ENCODE assay signal across 33 cellular contexts in genomic region chr13:72346716-72347115, GRCh38.
"Had no signal": no experiment of that assay in that cellular context is flagged by ENCODE, and none has a peak within 500 bp of the region (broad histone marks: within the 10 kb centered on the region; RNA-seq: fewer than 3 reads in every experiment).

No MANE protein-coding gene starts in this region.

- ATAC-seq: activated CD8-positive, alpha-beta T cell treated with anti-CD3 and anti-CD28 coated beads for 36 hours; activated naive CD4-positive, alpha-beta T cell treated with anti-CD3 and anti-CD28 coated beads, Interleukin-2, amount 50 U/mL, for 72 hours; activated T-cell treated with anti-CD3 and anti-CD28 coated beads, Interleukin-2, amount 50 U/mL, for 4 hours; activated T-cell treated with anti-CD3 and anti-CD28 coated beads, Interleukin-2, amount 50 U/mL, for 72 hours; activated T-helper 17 cell treated with anti-CD3 and anti-CD28 coated beads, Interleukin-2, amount 50 U/mL, for 72 hours; body of pancreas had no signal

- H3K4me1 ChIP-seq: body of pancreas, breast epithelium had no signal

- H3K9me3 ChIP-seq: body of pancreas, breast epithelium had no signal

- H3K27ac ChIP-seq: body of pancreas, brain microvascular endothelial cell, breast epithelium, VCaP had no signal

- DNase-seq: activated B cell treated with CpG ODN at 0.5 μM for 24 hours; activated CD4-positive, alpha-beta memory T cell treated with anti-CD3 and anti-CD28 coated beads for 36 hours; activated CD4-positive, alpha-beta T cell treated with anti-CD3 and anti-CD28 coated beads for 4 hours; activated CD4-positive, alpha-beta T cell treated with anti-CD3 and anti-CD28 coated beads, Interleukin-2, amount 10 ng/mL, durations not matched to agents 24 days and 14 days; activated CD4-positive, alpha-beta T cell treated with anti-CD3 and anti-CD28 coated beads, Interleukin-2, amount 50 U/mL, for 1 hour; activated CD4-positive, alpha-beta T cell treated with anti-CD3 and anti-CD28 coated beads, Interleukin-2, amount 50 U/mL, for 4 hours; activated CD4-positive, CD25-positive, alpha-beta regulatory T cell treated with anti-CD3 and anti-CD28 coated beads, Interleukin-2, amount 50 U/mL, for 72 hours; activated CD8-positive, alpha-beta memory T cell treated with anti-CD3 and anti-CD28 coated beads, Interleukin-2, amount 50 U/mL, for 4 hours; activated CD8-positive, alpha-beta T cell treated with anti-CD3 and anti-CD28 coated beads for 36 hours; activated effector memory CD4-positive, alpha-beta T cell treated with anti-CD3 and anti-CD28 coated beads, Interleukin-2, amount 50 U/mL, for 16 hours; activated gamma-delta T cell treated with Interleukin-2 at 50 U/mL for 16 hours; activated naive CD4-positive, alpha-beta T cell; activated naive CD4-positive, alpha-beta T cell treated with anti-CD3 and anti-CD28 coated beads for 36 hours; activated naive CD4-positive, alpha-beta T cell treated with anti-CD3 and anti-CD28 coated beads, Interleukin-2, amount 50 U/mL, for 16 hours; activated naive CD8-positive, alpha-beta T cell treated with anti-CD3 and anti-CD28 coated beads for 36 hours; activated T-cell treated with anti-CD3 and anti-CD28 coated beads for 4 hours; activated T-cell treated with anti-CD3 and anti-CD28 coated beads, Interleukin-2, amount 50 U/mL, for 1 hour; activated T-cell treated with anti-CD3 and anti-CD28 coated beads, Interleukin-2, amount 50 U/mL, for 4 hours; activated T-cell treated with anti-CD3 and anti-CD28 coated beads, Interleukin-2, amount 50 U/mL, for 72 hours; amygdala; anterior cingulate cortex; body of pancreas; brain microvascular endothelial cell; central memory CD4-positive, alpha-beta T cell; T-helper 2 cell; T-helper 9 cell had no signal

- FAIRE-seq: astrocyte, colon, TTC549 had no signal

- H3K36me3 ChIP-seq: brain microvascular endothelial cell, breast epithelium had no signal

- H3K4me3 ChIP-seq: body of pancreas, breast epithelium had no signal

- H3K27me3 ChIP-seq: body of pancreas, brain microvascular endothelial cell, breast epithelium had no signal
